Comparison of ENCODE assay signal across 19 cellular contexts in the genomic region with DNA sequence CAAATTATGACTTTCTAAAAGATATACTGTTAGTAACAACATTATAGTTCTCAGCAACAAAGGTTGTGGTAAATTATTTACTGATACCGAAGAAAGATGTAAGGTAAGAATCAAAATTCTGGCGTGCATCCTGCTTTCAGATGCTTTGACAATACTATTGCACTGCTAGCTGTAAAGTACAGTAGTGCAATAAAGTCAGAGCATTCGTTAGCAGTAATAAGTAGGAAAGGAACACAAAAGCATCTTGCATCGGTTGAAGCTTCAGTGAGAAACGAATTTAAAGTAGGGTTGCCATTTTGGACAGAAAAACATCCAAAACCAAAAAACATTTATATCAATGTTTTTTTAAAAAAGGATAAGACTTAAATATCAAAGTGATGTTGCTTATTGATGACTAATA. TPM values are rescaled to one million over a fixed set of nuclear protein-coding genes. Genes with fewer than 3 reads are reported as not detected.
DNase-seq lines count a peak whose midpoint lies in the region; ATAC-seq and TF ChIP-seq lines count a peak whose summit lies in the region.
"Had no signal": no experiment of that assay in that cellular context is flagged by ENCODE, and none has a peak within 500 bp of the region (broad histone marks: within the 10 kb centered on the region; RNA-seq: fewer than 3 reads in every experiment).

No MANE protein-coding gene starts in this region.

- POLR2A ChIA-PET in OCI-LY7 (lab: Charles Lee), result interaction anchor here (0.5 kb wide), 1 partner anchor 59 kb away, joined by 7 read pairs; a partner anchor contains a TSS
- POLR2A ChIA-PET in WTC11 (lab: Charles Lee), result interaction anchor here (0.6 kb wide), 1 partner anchor 35 kb away, joined by 4 read pairs; no protein-coding TSS in a partner anchor

- H3K4me1 Mint-ChIP-seq in neural progenitor cell, result peaks cover 25% of the 10 kb centered on the region
- peaks cover 32% of the 10 kb centered on the region for H3K4me1 Mint-ChIP-seq in WTC11

- H3K27me3 ChIP-seq in brain microvascular endothelial cell (replicated peaks) (no peaks in the 10 kb centered on the region), neural progenitor cell (no peaks in the 10 kb centered on the region), heart right ventricle (no peaks in the 10 kb centered on the region)
- H3K27me3 ChIP-seq: gastrocnemius medialis, left lung, vagina had no signal

- intact Hi-C loops in OCI-LY7 (cut with micrococcal nuclease; ENCODE audit: unreplicated experiment), result loop anchor here (10.0 kb wide), 1 partner anchor 816 kb away; no protein-coding TSS in a partner anchor
- intact Hi-C loops in heart right ventricle (cut with DNase I), result loop anchor here in 2 of 10 donors (5.0 to 10.0 kb wide), 2 partner anchors 44 to 46 kb away; a partner anchor contains a TSS

- H2AFZ ChIP-seq in OCI-LY7 (ENCODE audit: low read length) (no peak overlapping the region), neural progenitor cell (replicated peaks) (no peak overlapping the region)

- peak; percentile 30 for DNase-seq in G401 (ENCODE audit: low spot score)
- DNase-seq in OCI-LY7 (ENCODE audit: low spot score), result no peak
- no peak for DNase-seq in brain microvascular endothelial cell
- DNase-seq in neural progenitor cell (ENCODE audit: low spot score), result no peak
- DNase-seq in NCI-H1436 (lab: John Stamatoyannopoulos, UW), result no peak
- no peak for DNase-seq in heart right ventricle
- no peak for DNase-seq in WTC11 (ENCODE audit: low spot score)
- no peak for DNase-seq in AG08396 (ENCODE audit: low spot score)
- DNase-seq: activated CD4-positive, alpha-beta T cell treated with anti-CD3 and anti-CD28 coated beads for 1 hour; activated gamma-delta T cell; amygdala; gastrocnemius medialis; left lung; NCI-H1105; NCI-H2171 treated with DMSO at 0.1 percent for 48 hours; Right ventricle myocardium superior had no signal

- H3K9ac ChIP-seq in neural progenitor cell, result no peak overlapping the region
- H3K9ac ChIP-seq: KMS-11 had no signal

- H3K27me3 Mint-ChIP-seq in neural progenitor cell (ENCODE audit: insufficient read depth, low read depth), result no peaks in the 10 kb centered on the region
- H3K27me3 Mint-ChIP-seq in WTC11 (ENCODE audit: low read depth), result no peaks in the 10 kb centered on the region

- H3K36me3 ChIP-seq in OCI-LY7 (ENCODE audit: insufficient read depth, low read length), result peaks cover 44% of the 10 kb centered on the region
- no peaks in the 10 kb centered on the region for H3K36me3 ChIP-seq in brain microvascular endothelial cell (replicated peaks)
- no peaks in the 10 kb centered on the region for H3K36me3 ChIP-seq in neural progenitor cell
- no peaks in the 10 kb centered on the region for H3K36me3 ChIP-seq in heart right ventricle
- H3K36me3 ChIP-seq: gastrocnemius medialis, left lung, vagina had no signal

- H3K9me3 ChIP-seq in OCI-LY7 (ENCODE audit: low read length), result no peaks in the 10 kb centered on the region
- H3K9me3 ChIP-seq in neural progenitor cell (ENCODE audit: low read depth), result no peaks in the 10 kb centered on the region
- H3K9me3 ChIP-seq in heart right ventricle, result no peaks in the 10 kb centered on the region
- H3K9me3 ChIP-seq: gastrocnemius medialis, left lung, vagina had no signal

- H3K36me3 Mint-ChIP-seq in neural progenitor cell (peaks cover 17% of the 10 kb centered on the region), WTC11 (0 out of 2 replicates have a peak, but pooled peaks cover 2% of the 10 kb centered on the region)

- no peaks in the 10 kb centered on the region for H3K9me3 Mint-ChIP-seq in neural progenitor cell
- H3K9me3 Mint-ChIP-seq in WTC11, result no peaks in the 10 kb centered on the region

- no peaks in the 10 kb centered on the region for H3K9me2 ChIP-seq in OCI-LY7 (ENCODE audit: insufficient read depth, low read length)

- in situ Hi-C loops in G401 (cut with HindIII; ENCODE audit: low sequenced_read_pairs) (no loop called here), brain microvascular endothelial cell (cut with HindIII; ENCODE audit: low pct_ligation_motif_present, low sequenced_read_pairs) (no loop called here)

- no TSS peak for BruUV-seq in OCI-LY7 (replicated peaks; lab: Mats Ljungman, UMichigan)

- ATAC-seq in heart right ventricle, result no peak
- no peak for ATAC-seq in WTC11
- ATAC-seq: gastrocnemius medialis, left lung, sciatic nerve had no signal

- peaks cover 15% of the 10 kb centered on the region for H3F3A ChIP-seq in neural progenitor cell (ENCODE audit: low read depth)

- TF ChIP-seq CTCF in OCI-LY7 (conservative IDR thresholded peaks at IDR 0.05; ENCODE audit: low read length) (no peak), brain microvascular endothelial cell (IDR thresholded peaks at IDR 0.05; ENCODE audit: low read depth, low read length, missing control alignments) (no peak), neural progenitor cell (IDR thresholded peaks at IDR 0.05) (no peak), heart right ventricle (IDR thresholded peaks at IDR 0.05) (no peak), WTC11 (IDR thresholded peaks at IDR 0.05) (no peak)

- H3K4me3 Mint-ChIP-seq in neural progenitor cell (no peak overlapping the region), WTC11 (no peak overlapping the region)

- CTCF ChIA-PET in OCI-LY7 (lab: Charles Lee; ENCODE audit: unreplicated experiment) (no interaction called here), WTC11 (lab: Charles Lee) (no interaction called here)

- H3K27ac ChIP-seq in OCI-LY7 (ENCODE audit: low read depth, low read length, poor library complexity, severe bottlenecking) (no peak overlapping the region), brain microvascular endothelial cell (peak overlapping the region; percentile 78), neural progenitor cell (no peak overlapping the region), heart right ventricle (no peak overlapping the region)
- H3K27ac ChIP-seq: gastrocnemius medialis, KMS-11, vagina had no signal

- H3K27ac Mint-ChIP-seq in neural progenitor cell, result no peak overlapping the region
- no peak overlapping the region for H3K27ac Mint-ChIP-seq in WTC11

- H4K20me1 ChIP-seq in OCI-LY7 (ENCODE audit: insufficient read depth, low read length), result peaks cover 21% of the 10 kb centered on the region
- peaks cover 59% of the 10 kb centered on the region for H4K20me1 ChIP-seq in neural progenitor cell (ENCODE audit: low read depth)

- H3K4me3 ChIP-seq in OCI-LY7 (ENCODE audit: low read depth, low read length, poor library complexity, severe bottlenecking) (peak overlapping the region; percentile 94), brain microvascular endothelial cell (ENCODE audit: low read depth, low read length) (no peak overlapping the region), neural progenitor cell (peak overlapping the region; percentile 63), heart right ventricle (no peak overlapping the region)
- H3K4me3 ChIP-seq: gastrocnemius medialis, left lung, vagina had no signal

- H3K4me1 ChIP-seq in OCI-LY7 (ENCODE audit: insufficient read depth, low read length, poor library complexity, severe bottlenecking) (peaks cover 39% of the 10 kb centered on the region), neural progenitor cell (peaks cover 29% of the 10 kb centered on the region), heart right ventricle (peaks cover 0 to 32% (median 23%) of the 10 kb centered on the region in 9 donors)

- H3K4me2 ChIP-seq in OCI-LY7 (ENCODE audit: low read length) (peak overlapping the region; percentile 83), neural progenitor cell (peak overlapping the region; percentile 98)
- H3K4me2 ChIP-seq: KMS-11 had no signal

- WGBS in heart right ventricle, 2 donors, result 68 to 77% methylated on average over 5 of the region's 5 CpGs

- H3K79me2 ChIP-seq in OCI-LY7 (ENCODE audit: insufficient read depth, low read depth, low read length) (peaks cover 91% of the 10 kb centered on the region), neural progenitor cell (ENCODE audit: low read depth) (peaks cover 92% of the 10 kb centered on the region)

TF ChIP-seq in WTC11, 78 proteins besides CTCF, POLR2A, EP300 and RAD21 (continues in another document):
- TF ChIP-seq GTF2I (CRISPR knock-in tag; conservative IDR thresholded peaks at IDR 0.05), result no peak

RNA-seq across cellular contexts. Expression of a gene that starts 4.0 kb away (rescaled TPM):
- total RNA-seq in G401 (2014; rRNA removed; shearing (Covaris generic)), result 163 and 181 TPM in 2 replicates
- 82.5 and 106 TPM in 2 replicates for total RNA-seq in OCI-LY7 (2014; rRNA removed; shearing (Covaris generic))
- total RNA-seq in OCI-LY7 (2022), result 106 and 117 TPM in 2 replicates
- 166 and 352 TPM in 2 replicates for total RNA-seq in neural progenitor cell (ENCODE audit: low replicate concordance)
- total RNA-seq in heart right ventricle, result 10 to 100 TPM; 28.0 to 46.4 (median 35.6) TPM
- polyA plus RNA-seq in heart right ventricle, result 10 to 100 TPM; 29.2 to 34.0 TPM
- 80.0 to 91.6 TPM (median 81.8 TPM) in 3 replicates for total RNA-seq in WTC11 (2021)

RNA-seq across cellular contexts. Expression of a gene that starts 4.5 kb away (rescaled TPM):
- total RNA-seq in G401 (2014; rRNA removed; shearing (Covaris generic)), result 17.7 and 25.8 TPM in 2 replicates
- 21.9 and 27.3 TPM in 2 replicates for total RNA-seq in OCI-LY7 (2014; rRNA removed; shearing (Covaris generic))
- total RNA-seq in OCI-LY7 (2022) (106 and 123 TPM in 2 replicates), neural progenitor cell (ENCODE audit: low replicate concordance) (44.3 and 51.9 TPM in 2 replicates), heart right ventricle (1 to 10 TPM in 7 of 10 donors, under 1 TPM in 3; 0.61 to 6.9 (median 1.4) TPM), WTC11 (2021) (70.3 to 90.4 TPM (median 70.5 TPM) in 3 replicates)
- polyA plus RNA-seq in heart right ventricle, result under 1 TPM; 0.29 TPM

RNA-seq across cellular contexts. Expression of a gene that starts 44.3 kb away (rescaled TPM):
- total RNA-seq in G401 (2014; rRNA removed; shearing (Covaris generic)), result 34.1 and 36.6 TPM in 2 replicates
- 32.7 and 35.4 TPM in 2 replicates for total RNA-seq in OCI-LY7 (2014; rRNA removed; shearing (Covaris generic))
- 22.4 and 27.9 TPM in 2 replicates for total RNA-seq in OCI-LY7 (2022)
- total RNA-seq in neural progenitor cell (ENCODE audit: low replicate concordance), result 68.4 and 86.4 TPM in 2 replicates
- total RNA-seq in heart right ventricle, result 10 to 100 TPM; 15.2 to 22.2 (median 18.1) TPM
- polyA plus RNA-seq in heart right ventricle, result 1 to 10 TPM; 5.9 to 8.6 TPM
- total RNA-seq in WTC11 (2021), result 62.3 to 67.2 TPM (median 65.1 TPM) in 3 replicates

RNA-seq across cellular contexts. Expression of a gene that starts 58.8 kb away (rescaled TPM):
- 25.5 and 26.7 TPM in 2 replicates for total RNA-seq in G401 (2014; rRNA removed; shearing (Covaris generic))
- total RNA-seq in OCI-LY7 (2014; rRNA removed; shearing (Covaris generic)), result 16.4 and 19.9 TPM in 2 replicates
- total RNA-seq in OCI-LY7 (2022) (16.5 and 17.3 TPM in 2 replicates), neural progenitor cell (ENCODE audit: low replicate concordance) (20.8 and 24.0 TPM in 2 replicates), heart right ventricle (10 to 100 TPM in 7 of 10 donors, 1 to 10 TPM in 3; 7.5 to 11.7 (median 10.5) TPM), WTC11 (2021) (16.2 to 18.7 TPM (median 18.5 TPM) in 3 replicates)
- 1 to 10 TPM; 1.2 to 3.8 TPM for polyA plus RNA-seq in heart right ventricle

Comparison
In these comparisons a context has a peak if more than half of its experiments do, and no peak if none do; other contexts are left out.
1. H3K4me3 ChIP-seq: peak in OCI-LY7 (single experiment) and neural progenitor cell (single experiment); none in brain microvascular endothelial cell (single experiment) and heart right ventricle (0 of 10).